Comparison of ENCODE assay signal across 8 cellular contexts in the genomic region with DNA sequence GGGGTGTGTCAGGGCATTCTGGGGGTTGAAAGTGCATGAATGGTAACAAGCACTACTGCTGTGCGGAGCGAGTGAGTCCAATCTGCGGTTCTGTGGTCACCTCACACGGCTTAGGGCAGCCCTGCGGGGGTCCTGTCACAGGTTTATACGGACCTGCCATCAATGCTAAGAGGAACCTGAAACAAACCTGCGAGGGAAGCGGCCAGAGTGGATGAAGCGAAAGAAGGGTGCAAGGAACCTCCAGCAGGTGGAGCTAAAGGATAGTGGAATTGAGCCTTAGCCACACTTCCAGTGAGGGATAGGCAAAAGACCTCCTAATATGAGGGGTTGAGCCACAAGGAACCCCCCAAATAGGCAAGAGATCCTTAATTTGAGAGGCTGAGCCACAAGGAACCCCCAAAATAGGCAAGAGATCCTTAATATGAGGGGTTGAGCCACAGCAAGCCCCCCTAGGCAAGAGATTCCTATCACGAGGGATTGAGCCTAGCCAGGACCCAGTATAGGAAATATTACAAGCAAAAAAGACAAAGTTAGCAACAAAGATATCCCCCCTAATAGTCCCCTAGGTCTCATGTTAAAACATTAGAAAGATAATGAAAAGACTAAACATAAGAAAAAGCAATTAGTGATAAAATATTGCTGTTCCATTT. TPM values are rescaled to one million over a fixed set of nuclear protein-coding genes. Genes with fewer than 3 reads are reported as not detected.
DNase-seq lines count a peak whose midpoint lies in the region; ATAC-seq and TF ChIP-seq lines count a peak whose summit lies in the region.

No MANE protein-coding gene starts in this region.

- no peak overlapping the region for H3K27ac ChIP-seq in lung (ENCODE audit: low read depth in 1 of 2, low read length in 1 of 2)

- DNase-seq in 8988T (peak; percentile 29), GM19238 (ENCODE audit: insufficient read length, low spot score) (peak; percentile 15), NCI-H526 (lab: John Stamatoyannopoulos, UW) (peak; percentile 5 to 80), dermis blood vessel endothelial cell (peak; percentile 72), lung (ENCODE audit: low spot score) (peak; percentile 65)
- DNase-seq in activated CD4-positive, alpha-beta T cell treated with anti-CD3 and anti-CD28 coated beads, Interleukin-2, amount 50 U/mL, for 1 hour = peak; percentile 56
- peak; percentile 16 to 34 for DNase-seq in stimulated activated CD8-positive, alpha-beta memory T cell treated with anti-CD3 and anti-CD28 coated beads, Interleukin-15, amount 100 ng/mL, for 48 hours (ENCODE audit: low read depth in 2 of 2)

- WGBS in lung, 2 donors = 18 to 20% methylated on average over 10 of the region's 10 CpGs

- peak; percentile 70 for TF ChIP-seq CTCF in lung (IDR thresholded peaks at IDR 0.05; ENCODE audit: control extremely low read depth, extremely low read depth)

- no peaks in the 10 kb centered on the region for H3K27me3 ChIP-seq in lung (ENCODE audit: control insufficient read depth, insufficient read depth)

- H3K4me3 ChIP-seq in lung = no peak overlapping the region

- ATAC-seq in lung (ENCODE audit: insufficient read depth, low FRiP score) = no peak
- no peak for ATAC-seq in GM21786 (IDR thresholded peaks at IDR 0.05; ENCODE audit: unreplicated experiment)

- H3K4me1 ChIP-seq in lung (ENCODE audit: control insufficient read depth in 2 of 2, insufficient read depth in 2 of 2, low read length in 2 of 2) = no peaks in the 10 kb centered on the region

- peaks cover 0 to 5% of the 10 kb centered on the region in 2 donors for H3K9me3 ChIP-seq in lung (ENCODE audit: control insufficient read depth in 2 of 2, insufficient read depth in 1 of 2, low read length in 1 of 2)

- no peaks in the 10 kb centered on the region for H3K36me3 ChIP-seq in lung (ENCODE audit: control insufficient read depth in 2 of 2, insufficient read depth in 2 of 2, low read length in 2 of 2)

RNA-seq across cellular contexts. Expression of a gene that starts 6.3 kb away (rescaled TPM):
- total RNA-seq in dermis blood vessel endothelial cell (13.0 and 15.8 TPM in 2 replicates), lung (10 to 100 TPM in 1 of 2 donors, 1 to 10 TPM in 1; 9.2 to 29.1 TPM)
- 10 to 100 TPM in 1 of 2 donors, 1 to 10 TPM in 1; 2.0 to 10.4 TPM for polyA plus RNA-seq in lung

RNA-seq across cellular contexts. Expression of a gene that starts 32.8 kb away (rescaled TPM):
- total RNA-seq in dermis blood vessel endothelial cell = 2.4 and 3.1 TPM in 2 replicates
- total RNA-seq in lung = 10 to 100 TPM in 1 of 2 donors, 1 to 10 TPM in 1; 8.4 to 21.7 TPM
- polyA plus RNA-seq in lung = 1 to 10 TPM; 2.5 to 7.5 TPM

RNA-seq across cellular contexts. Expression of a gene that starts 43.6 kb away (rescaled TPM):
- 8.8 and 11.2 TPM in 2 replicates for total RNA-seq in dermis blood vessel endothelial cell
- total RNA-seq in lung = 10 to 100 TPM; 10.8 to 24.7 TPM
- polyA plus RNA-seq in lung = 10 to 100 TPM in 1 of 2 donors, 1 to 10 TPM in 1; 6.2 to 14.2 TPM

Comparison
In these comparisons a context has a peak if more than half of its experiments do, and no peak if none do; other contexts are left out.
1. DNase-seq: peak in every context shown above with its lines; median percentile 72 in dermis blood vessel endothelial cell; 65 in lung; 56 in activated CD4-positive, alpha-beta T cell treated with anti-CD3 and anti-CD28 coated beads, Interleukin-2, amount 50 U/mL, for 1 hour; 42 in NCI-H526; 29 in 8988T; 25 in stimulated activated CD8-positive, alpha-beta memory T cell treated with anti-CD3 and anti-CD28 coated beads, Interleukin-15, amount 100 ng/mL, for 48 hours; 15 in GM19238.